ENCODE assay signal across 9 cellular contexts in genomic region chr7:139645572-139646523, GRCh38.
DNase-seq lines count a peak whose midpoint lies in the region; ATAC-seq and TF ChIP-seq lines count a peak whose summit lies in the region.
"Had no signal": no experiment of that assay in that cellular context is flagged by ENCODE, and none has a peak within 500 bp of the region (broad histone marks: within the 10 kb centered on the region; RNA-seq: fewer than 3 reads in every experiment).

No MANE protein-coding gene starts in this region.

- DNase-seq in DMS153 (lab: John Stamatoyannopoulos, UW): peak; percentile 60
- DNase-seq in LoVo (ENCODE audit: low spot score): peak; percentile 84
- peak; percentile 76 for DNase-seq in RKO (ENCODE audit: low spot score)
- DNase-seq in activated T-helper 1 cell treated with anti-CD3 and anti-CD28 coated beads, Interleukin-12 subunit alpha, Interleukin-12 subunit beta, Interleukin-2, Interleukin-4 antibody, amounts not matched to agents 30 ng/mL and 10 ng/mL and 1 ng/mL, durations not matched to agents 14 hours and 24 hours and 36 hours (ENCODE audit: low spot score): peak; percentile 68
- peak; percentile 90 for DNase-seq in fibroblast of pulmonary artery (ENCODE audit: low read depth)
- peak; percentile 88 for DNase-seq in neural crest cell (ENCODE audit: low read depth, low spot score)
- peak; percentile 89 for DNase-seq in stimulated activated naive CD8-positive, alpha-beta T cell treated with anti-CD3 and anti-CD28 coated beads, Interleukin-15, Interleukin-2, amounts not matched to agents 100 U/mL and 50 U/mL, for 24 hours

- H3K27me3 Mint-ChIP-seq in activated T-helper 1 cell treated with anti-CD3 and anti-CD28 coated beads, Interleukin-12 subunit alpha, Interleukin-12 subunit beta, Interleukin-2, Interleukin-4 antibody, amounts not matched to agents 30 ng/mL and 10 ng/mL and 1 ng/mL, durations not matched to agents 14 hours and 24 hours and 36 hours (ENCODE audit: insufficient read depth): peaks cover 1% of the 10 kb centered on the region
- no peaks in the 10 kb centered on the region for H3K27me3 Mint-ChIP-seq in neural crest cell (ENCODE audit: low read depth)
- H3K27me3 Mint-ChIP-seq: activated naive CD4-positive, alpha-beta T cell treated with anti-CD3 and anti-CD28 coated beads, Interleukin-2, amount 50 U/mL, for 24 hours had no signal

- peaks cover 65% of the 10 kb centered on the region for H3K4me1 Mint-ChIP-seq in activated T-helper 1 cell treated with anti-CD3 and anti-CD28 coated beads, Interleukin-12 subunit alpha, Interleukin-12 subunit beta, Interleukin-2, Interleukin-4 antibody, amounts not matched to agents 30 ng/mL and 10 ng/mL and 1 ng/mL, durations not matched to agents 14 hours and 24 hours and 36 hours (ENCODE audit: low read depth)
- H3K4me1 Mint-ChIP-seq in neural crest cell: peaks cover 41% of the 10 kb centered on the region

- no peak overlapping the region for H3K4me3 ChIP-seq in fibroblast of pulmonary artery (replicated peaks; ENCODE audit: low read depth, low read length)

- H3K9me3 Mint-ChIP-seq in activated T-helper 1 cell treated with anti-CD3 and anti-CD28 coated beads, Interleukin-12 subunit alpha, Interleukin-12 subunit beta, Interleukin-2, Interleukin-4 antibody, amounts not matched to agents 30 ng/mL and 10 ng/mL and 1 ng/mL, durations not matched to agents 14 hours and 24 hours and 36 hours: no peaks in the 10 kb centered on the region
- no peaks in the 10 kb centered on the region for H3K9me3 Mint-ChIP-seq in neural crest cell
- H3K9me3 Mint-ChIP-seq: activated naive CD4-positive, alpha-beta T cell treated with anti-CD3 and anti-CD28 coated beads, Interleukin-2, amount 50 U/mL, for 24 hours had no signal

- H3K4me3 Mint-ChIP-seq in activated T-helper 1 cell treated with anti-CD3 and anti-CD28 coated beads, Interleukin-12 subunit alpha, Interleukin-12 subunit beta, Interleukin-2, Interleukin-4 antibody, amounts not matched to agents 30 ng/mL and 10 ng/mL and 1 ng/mL, durations not matched to agents 14 hours and 24 hours and 36 hours: no peak overlapping the region
- no peak overlapping the region for H3K4me3 Mint-ChIP-seq in neural crest cell
- H3K4me3 Mint-ChIP-seq: activated naive CD4-positive, alpha-beta T cell treated with anti-CD3 and anti-CD28 coated beads, Interleukin-2, amount 50 U/mL, for 24 hours had no signal

- H3K27ac Mint-ChIP-seq in activated T-helper 1 cell treated with anti-CD3 and anti-CD28 coated beads, Interleukin-12 subunit alpha, Interleukin-12 subunit beta, Interleukin-2, Interleukin-4 antibody, amounts not matched to agents 30 ng/mL and 10 ng/mL and 1 ng/mL, durations not matched to agents 14 hours and 24 hours and 36 hours: no peak overlapping the region
- H3K27ac Mint-ChIP-seq in neural crest cell (ENCODE audit: unreplicated experiment): no peak overlapping the region
- H3K27ac Mint-ChIP-seq: activated naive CD4-positive, alpha-beta T cell treated with anti-CD3 and anti-CD28 coated beads, Interleukin-2, amount 50 U/mL, for 24 hours had no signal

- intact Hi-C loops in activated T-helper 1 cell treated with anti-CD3 and anti-CD28 coated beads, Interleukin-12 subunit alpha, Interleukin-12 subunit beta, Interleukin-2, Interleukin-4 antibody, amounts not matched to agents 30 ng/mL and 10 ng/mL and 1 ng/mL, durations not matched to agents 14 hours and 24 hours and 36 hours (cut with micrococcal nuclease): loop anchor here (1.0 to 5.0 kb wide), 8 partner anchors 35 to 356 kb away; partner anchors contain the start of gene TBXAS1

- peak; percentile 95 for TF ChIP-seq CTCF in fibroblast of pulmonary artery (IDR thresholded peaks at IDR 0.05; ENCODE audit: low read length, missing control alignments)
- peak; percentile 95 for TF ChIP-seq CTCF in neural crest cell (conservative IDR thresholded peaks at IDR 0.05)

- ATAC-seq in stimulated activated naive CD8-positive, alpha-beta T cell treated with anti-CD3 and anti-CD28 coated beads, Interleukin-15, Interleukin-2, amounts not matched to agents 100 U/mL and 50 U/mL, for 24 hours: no peak
- ATAC-seq in GM18909 (IDR thresholded peaks at IDR 0.05; ENCODE audit: poor library complexity, unreplicated experiment): no peak

- H3K36me3 Mint-ChIP-seq in activated T-helper 1 cell treated with anti-CD3 and anti-CD28 coated beads, Interleukin-12 subunit alpha, Interleukin-12 subunit beta, Interleukin-2, Interleukin-4 antibody, amounts not matched to agents 30 ng/mL and 10 ng/mL and 1 ng/mL, durations not matched to agents 14 hours and 24 hours and 36 hours (ENCODE audit: low read depth): peaks cover 9% of the 10 kb centered on the region
- H3K36me3 Mint-ChIP-seq in neural crest cell (ENCODE audit: low read depth): no peaks in the 10 kb centered on the region
- H3K36me3 Mint-ChIP-seq: activated naive CD4-positive, alpha-beta T cell treated with anti-CD3 and anti-CD28 coated beads, Interleukin-2, amount 50 U/mL, for 24 hours had no signal
